Comparison of ENCODE assay signal across 32 cellular contexts in genomic region chr11:87366766-87367405, GRCh38.
"Had no signal": no experiment of that assay in that cellular context is flagged by ENCODE, and none has a peak within 500 bp of the region (broad histone marks: within the 10 kb centered on the region; RNA-seq: fewer than 3 reads in every experiment).

No MANE protein-coding gene starts in this region.

- H3K9me3 Mint-ChIP-seq: activated B cell treated with CpG ODN at 0.5 μM for 24 hours; activated T-cell treated with anti-CD3 and anti-CD28 coated beads, Interleukin-2, amount 50 U/mL, for 4 hours; activated T-helper 2 cell treated with anti-CD3 and anti-CD28 coated beads, Interferon-gamma antibody, Interleukin-2, Interleukin-4, amounts not matched to agents 10 μg/mL and 5 μg/mL and 100 μg/mL, durations not matched to agents 14 hours and 24 hours and 36 hours; endodermal cell; naive thymus-derived CD4-positive, alpha-beta T cell had no signal

- H3K27me3 ChIP-seq: adrenal gland, ascending aorta, breast epithelium, gastrocnemius medialis, sigmoid colon, upper lobe of right lung had no signal

- ATAC-seq: activated CD4-positive, alpha-beta T cell treated with anti-CD3 and anti-CD28 coated beads for 36 hours; activated T-cell treated with anti-CD3 and anti-CD28 coated beads, Interleukin-2, amount 50 U/mL, for 4 hours; gastrocnemius medialis; left colon; lower lobe of right lung; naive thymus-derived CD4-positive, alpha-beta T cell; T-helper 17 cell; upper lobe of right lung had no signal

- H3K4me3 Mint-ChIP-seq: activated B cell treated with CpG ODN at 0.5 μM for 24 hours; activated CD4-positive, alpha-beta T cell treated with anti-CD3 and anti-CD28 coated beads for 36 hours; activated naive CD8-positive, alpha-beta T cell; activated T-cell treated with anti-CD3 and anti-CD28 coated beads, Interleukin-2, amount 50 U/mL, for 4 hours; endodermal cell; naive thymus-derived CD4-positive, alpha-beta T cell; neural crest cell; T-helper 17 cell had no signal

- H3K27ac Mint-ChIP-seq: activated B cell treated with CpG ODN at 0.5 μM for 24 hours; activated CD4-positive, alpha-beta T cell treated with anti-CD3 and anti-CD28 coated beads for 36 hours; activated naive CD8-positive, alpha-beta T cell; activated T-helper 2 cell treated with anti-CD3 and anti-CD28 coated beads, Interferon-gamma antibody, Interleukin-2, Interleukin-4, amounts not matched to agents 10 μg/mL and 5 μg/mL and 100 μg/mL, durations not matched to agents 14 hours and 24 hours and 36 hours; endodermal cell; naive thymus-derived CD4-positive, alpha-beta T cell; T-helper 17 cell had no signal

- FAIRE-seq: islet of Langerhans had no signal

- H3K36me3 Mint-ChIP-seq: activated naive CD8-positive, alpha-beta T cell; naive thymus-derived CD4-positive, alpha-beta T cell had no signal

- H3K4me1 Mint-ChIP-seq: activated B cell treated with CpG ODN at 0.5 μM for 24 hours; activated CD4-positive, alpha-beta T cell treated with anti-CD3 and anti-CD28 coated beads for 36 hours; neural crest cell; T-helper 17 cell had no signal

- H3K36me3 ChIP-seq: adrenal gland, ascending aorta, breast epithelium, gastrocnemius medialis, lower lobe of right lung, sigmoid colon, thoracic aorta, upper lobe of right lung had no signal

- DNase-seq: activated B cell treated with CpG ODN at 0.5 μM for 24 hours; activated CD4-positive, alpha-beta T cell treated with anti-CD3 and anti-CD28 coated beads for 36 hours; activated CD4-positive, alpha-beta T cell treated with anti-CD3 and anti-CD28 coated beads, Interleukin-2, amount 50 U/mL, for 4 hours; activated CD8-positive, alpha-beta memory T cell treated with anti-CD3 and anti-CD28 coated beads for 24 hours; activated CD8-positive, alpha-beta memory T cell treated with anti-CD3 and anti-CD28 coated beads, Interleukin-2, amount 50 U/mL, for 48 hours; activated naive CD4-positive, alpha-beta T cell; activated T-cell treated with anti-CD3 and anti-CD28 coated beads, Interleukin-2, amount 50 U/mL, for 4 hours; adrenal gland; cerebellar nuclear complex; endodermal cell; erythroblast; gastrocnemius medialis; head of caudate nucleus; left colon; lower lobe of right lung; naive thymus-derived CD4-positive, alpha-beta T cell; occipital lobe; posterior cingulate gyrus; sigmoid colon; stimulated activated CD4-positive, alpha-beta T cell treated with anti-CD3 and anti-CD28 coated beads, Interleukin-4, amount 100 ng/mL, for 24 hours; stimulated activated naive CD4-positive, alpha-beta T cell treated with Interleukin-2 at 50 U/mL for 16 hours; SW 1271; T-helper 17 cell; upper lobe of right lung had no signal

- H3K9me3 ChIP-seq: adrenal gland, ascending aorta, breast epithelium, gastrocnemius medialis, lower lobe of right lung, sigmoid colon, thoracic aorta, upper lobe of right lung had no signal

- H3K4me3 ChIP-seq: adrenal gland, ascending aorta, breast epithelium, coronary artery, gastrocnemius medialis, lower lobe of right lung, sigmoid colon, thoracic aorta, upper lobe of right lung had no signal

- H3K27ac ChIP-seq: adrenal gland, ascending aorta, breast epithelium, coronary artery, gastrocnemius medialis, lower lobe of right lung, sigmoid colon, thoracic aorta, upper lobe of right lung had no signal

- H3K4me1 ChIP-seq: adrenal gland, ascending aorta, breast epithelium, gastrocnemius medialis, lower lobe of right lung, sigmoid colon, upper lobe of right lung had no signal
